Comparison of ENCODE assay signal across 8 cellular contexts in the genomic region with DNA sequence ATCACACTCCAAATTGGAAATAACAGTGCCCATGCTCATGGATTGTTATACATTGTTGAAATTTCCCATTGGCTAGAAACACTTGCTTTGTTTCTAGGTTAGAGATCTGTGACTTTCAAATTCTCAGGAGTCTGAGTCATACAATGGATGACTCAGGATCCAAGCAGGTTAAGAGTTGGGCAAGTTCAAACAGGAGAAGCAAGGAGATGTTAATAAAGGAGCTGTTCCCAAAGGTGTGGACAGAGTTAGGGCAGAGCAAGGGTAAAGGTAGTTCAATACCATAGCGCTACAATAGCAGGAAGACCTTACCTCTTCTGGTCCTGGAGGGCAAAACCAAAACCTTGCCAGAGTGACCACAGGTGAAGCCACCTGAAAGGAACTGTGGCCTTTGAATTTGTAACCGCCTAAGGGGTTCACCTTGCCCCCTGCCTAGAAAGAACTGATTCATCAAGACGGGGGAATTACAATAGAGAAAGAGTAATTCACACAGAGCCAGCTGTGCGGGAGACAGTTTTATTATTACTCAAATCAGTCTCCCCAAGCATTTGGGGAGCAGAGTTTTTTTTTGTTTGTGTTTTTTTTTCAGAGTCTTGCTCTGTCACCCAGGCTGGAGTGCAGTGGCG. TPM values are rescaled to one million over a fixed set of nuclear protein-coding genes. Genes with fewer than 3 reads are reported as not detected.
A peak's percentile ranks its signal among the peaks of the same experiment; 100 is the strongest.
DNase-seq lines count a peak whose midpoint lies in the region; ATAC-seq, FAIRE-seq and TF ChIP-seq lines count a peak whose summit lies in the region.

No MANE protein-coding gene starts in this region.

- peak; percentile 94 for FAIRE-seq in RCC 7860 (lab: Jason Lieb, UNC)

- WGBS in mesodermal cell (ENCODE audit: insufficient coverage in 2 of 2), 2 experiments, result 28 to 43% methylated on average over 3 of the region's 5 CpGs

- H3K27ac ChIP-seq in mesodermal cell (ENCODE audit: low read depth, low read length, severe bottlenecking), result peak overlapping the region; percentile 93

- DNase-seq in NCI-H2227 (lab: John Stamatoyannopoulos, UW; ENCODE audit: unreplicated experiment) (peak; percentile 5), NCI-H2227 treated with DMSO at 0.1 percent for 48 hours (lab: John Stamatoyannopoulos, UW) (no peak), RCC 7860 (ENCODE audit: low spot score) (peak; percentile 91), T47D (ENCODE audit: low read depth in 1 of 2, low spot score in 1 of 2) (peak; percentile 36 to 86), omental fat pad (ENCODE audit: low spot score) (no peak)

- ATAC-seq in omental fat pad (ENCODE audit: low FRiP score) (no peak), HG02938 (IDR thresholded peaks at IDR 0.05; ENCODE audit: unreplicated experiment) (no peak), HG03521 (IDR thresholded peaks at IDR 0.05; ENCODE audit: unreplicated experiment) (no peak)

- no peak for TF ChIP-seq CTCF in omental fat pad (IDR thresholded peaks at IDR 0.05)

- H3K9me3 ChIP-seq in mesodermal cell (ENCODE audit: control insufficient read depth, low read length), result peaks cover 24% of the 10 kb centered on the region

- in situ Hi-C loops in T47D (cut with HindIII; ENCODE audit: low pct_unique_long_range_greater_than_20kb, low sequenced_read_pairs), result no loop called here

- H3K4me1 ChIP-seq in mesodermal cell (ENCODE audit: control insufficient read depth, insufficient read depth, low read length, poor library complexity, severe bottlenecking), result peaks cover 14% of the 10 kb centered on the region

- H3K36me3 ChIP-seq in mesodermal cell (ENCODE audit: control insufficient read depth, insufficient read depth, low read length), result no peaks in the 10 kb centered on the region

- no peak overlapping the region for H3K4me3 ChIP-seq in mesodermal cell (ENCODE audit: extremely low read depth, insufficient read depth, low read length, poor library complexity, severe bottlenecking)

RNA-seq across cellular contexts. Expression of a gene that starts 4.2 kb away (rescaled TPM):
- polyA plus RNA-seq in mesodermal cell (2013, experiment 1 of 2), result 21.8 TPM
- 20.6 TPM for polyA plus RNA-seq in mesodermal cell (2013, experiment 2 of 2)
- total RNA-seq in omental fat pad, result 10 to 100 TPM in 2 of 4 donors, 1 to 10 TPM in 2; 6.8 to 27.6 (median 10.0) TPM

Comparison
In these comparisons a context has a peak if more than half of its experiments do, and no peak if none do; other contexts are left out.
1. DNase-seq: peak in NCI-H2227 (single experiment), RCC 7860 (single experiment) and T47D (2 of 2); none in NCI-H2227 treated with DMSO at 0.1 percent for 48 hours (single experiment) and omental fat pad (single experiment).